In the genomic region with DNA sequence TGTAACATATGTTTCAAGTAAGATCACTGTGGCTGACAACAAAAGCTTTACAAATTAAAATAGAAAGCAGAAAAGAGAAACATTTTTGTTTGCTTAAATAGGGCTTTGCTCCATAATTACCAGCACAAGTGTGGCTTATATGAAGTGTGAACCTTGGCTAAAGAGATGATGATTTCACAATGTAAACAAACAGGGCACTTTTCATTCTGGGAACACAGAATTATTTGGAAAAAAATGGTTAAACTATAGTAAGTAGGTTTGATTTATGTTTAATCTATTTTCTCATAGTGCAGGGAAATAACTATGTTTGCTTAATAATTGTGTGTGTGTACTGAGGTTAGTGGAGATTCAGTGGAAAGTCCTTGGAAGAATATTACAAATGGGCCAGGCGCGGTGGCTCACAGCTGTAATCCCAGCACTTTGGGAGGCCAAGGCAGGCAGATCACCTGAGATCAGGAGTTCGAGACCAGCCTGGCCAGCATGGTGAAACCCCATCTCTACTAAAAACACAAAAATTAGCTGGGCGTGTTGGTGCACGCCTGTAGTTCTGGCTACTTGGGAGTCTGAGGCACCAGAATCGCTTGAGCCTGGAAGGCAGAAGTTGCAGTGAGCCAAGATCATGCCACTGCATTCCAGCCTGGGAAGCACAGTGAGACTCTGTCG, we compare ENCODE assay signal across 20 cellular contexts. TPM values are rescaled to one million over a fixed set of nuclear protein-coding genes. Genes with fewer than 3 reads are reported as not detected.
DNase-seq lines count a peak whose midpoint lies in the region; ATAC-seq, FAIRE-seq and TF ChIP-seq lines count a peak whose summit lies in the region.
"Had no signal": no experiment of that assay in that cellular context is flagged by ENCODE, and none has a peak within 500 bp of the region (broad histone marks: within the 10 kb centered on the region; RNA-seq: fewer than 3 reads in every experiment).

No MANE protein-coding gene starts in this region.

- ATAC-seq in HG03565 (IDR thresholded peaks at IDR 0.05; ENCODE audit: unreplicated experiment) = no peak

- FAIRE-seq in islet of Langerhans (lab: Jason Lieb, UNC) = peak; percentile 86
- FAIRE-seq: D721Med, HTR-8/SVneo had no signal

- H3K27ac ChIP-seq in VCaP = peak overlapping the region; percentile 23
- H3K27ac ChIP-seq: SK-N-MC had no signal

- no peak overlapping the region for H3K4me3 ChIP-seq in LNCaP clone FGC (ENCODE audit: low read depth, low read length)
- H3K4me3 ChIP-seq: SK-N-MC had no signal

- H3K27me3 Mint-ChIP-seq in endothelial cell (ENCODE audit: unreplicated experiment) = peaks cover 3% of the 10 kb centered on the region

- no peak overlapping the region for H3K27ac Mint-ChIP-seq in endothelial cell (ENCODE audit: unreplicated experiment)

- no peak for TF ChIP-seq CTCF in LNCaP clone FGC (IDR thresholded peaks at IDR 0.05; ENCODE audit: control insufficient read depth, extremely low read depth, insufficient read depth)
- TF ChIP-seq CTCF in VCaP (conservative IDR thresholded peaks at IDR 0.05) = no peak
- TF ChIP-seq CTCF in endothelial cell (IDR thresholded peaks at IDR 0.05; ENCODE audit: unreplicated experiment) = no peak

- no peaks in the 10 kb centered on the region for H3K9me3 Mint-ChIP-seq in endothelial cell (ENCODE audit: unreplicated experiment)

- DNase-seq in DMS53 treated with DMSO at 0.1 percent for 48 hours (lab: John Stamatoyannopoulos, UW; ENCODE audit: unreplicated experiment) = peak; percentile 64
- DNase-seq in LNCaP clone FGC (ENCODE audit: low read depth) = peak; percentile 23
- DNase-seq in endothelial cell (ENCODE audit: low spot score) = no peak
- no peak for DNase-seq in activated CD4-positive, CD25-positive, alpha-beta regulatory T cell (lab: John Stamatoyannopoulos, UW)
- no peak for DNase-seq in T-helper 2 cell
- DNase-seq: BE2C, DMS79 treated with DMSO at 0.1 percent for 48 hours, HCEC 1CT, KG1, NCI-H187, NCI-H2227 treated with DMSO at 0.1 percent for 48 hours, NCI-H510A, NCI-H82, SHP77 treated with DMSO at 0.1 percent for 48 hours had no signal

- no peaks in the 10 kb centered on the region for H3K36me3 Mint-ChIP-seq in endothelial cell (ENCODE audit: low read depth, unreplicated experiment)

- peaks cover 22% of the 10 kb centered on the region for H3K4me1 Mint-ChIP-seq in endothelial cell (ENCODE audit: unreplicated experiment)

- H3K4me3 Mint-ChIP-seq in endothelial cell (ENCODE audit: unreplicated experiment) = no peak overlapping the region

RNA-seq across cellular contexts. Expression of a gene that starts 19.1 kb away (rescaled TPM):
- total RNA-seq in endothelial cell (ENCODE audit: unreplicated experiment) = 11.9 TPM

Comparison
In these comparisons a context has a peak if more than half of its experiments do, and no peak if none do; other contexts are left out.
1. DNase-seq: peak in DMS53 treated with DMSO at 0.1 percent for 48 hours (single experiment) and LNCaP clone FGC (single experiment); none in endothelial cell (single experiment), activated CD4-positive, CD25-positive, alpha-beta regulatory T cell (0 of 4) and T-helper 2 cell (0 of 5).